In genomic region chr20:33811763-33812672, GRCh38 we compare ENCODE assay signal across 1 cellular context.
TF ChIP-seq lines count a peak whose summit lies in the region.

No MANE protein-coding gene starts in this region.

TF ChIP-seq in HepG2, 621 proteins besides CTCF, POLR2A, EP300 and RAD21 (continued from another document and continues in another):
- TF ChIP-seq KMT2A (CRISPR knock-in tag; IDR thresholded peaks at IDR 0.05) (no peak), SNAI1 (CRISPR knock-in tag; IDR thresholded peaks at IDR 0.05; ENCODE audit: borderline replicate concordance) (peak; percentile 43; the same call in 1 of the 2 replicates), RXRA (CRISPR knock-in tag; IDR thresholded peaks at IDR 0.05) (peak; percentile 44; the same call in 1 of the 2 replicates), MEF2D (CRISPR knock-in tag; IDR thresholded peaks at IDR 0.05) (no peak), NCOA1 (CRISPR knock-in tag; IDR thresholded peaks at IDR 0.05) (no peak), ZNF747 (CRISPR knock-in tag; IDR thresholded peaks at IDR 0.05; ENCODE audit: borderline replicate concordance) (peak; percentile 60; the same call in 1 of the 2 replicates), ATAD3A (CRISPR knock-in tag; IDR thresholded peaks at IDR 0.05) (no peak), NCOA2 (CRISPR knock-in tag; IDR thresholded peaks at IDR 0.05) (no peak), HES4 (CRISPR knock-in tag; IDR thresholded peaks at IDR 0.05; ENCODE audit: borderline replicate concordance) (no peak), ZNF263 (CRISPR knock-in tag; IDR thresholded peaks at IDR 0.05) (no peak), ZFP41 (CRISPR knock-in tag; IDR thresholded peaks at IDR 0.05; ENCODE audit: borderline replicate concordance) (no peak), ZNF510 (CRISPR knock-in tag; IDR thresholded peaks at IDR 0.05; ENCODE audit: low read depth) (no peak), ZNF30 (CRISPR knock-in tag; IDR thresholded peaks at IDR 0.05) (no peak), TBL1XR1 (IDR thresholded peaks at IDR 0.05; ENCODE audit: borderline replicate concordance, low read length, partially characterized antibody) (no peak), KDM2A (CRISPR knock-in tag; IDR thresholded peaks at IDR 0.05; ENCODE audit: borderline replicate concordance, low read depth) (no peak), ZNF780A (CRISPR knock-in tag; IDR thresholded peaks at IDR 0.05) (no peak), DZIP1 (CRISPR knock-in tag; IDR thresholded peaks at IDR 0.05) (no peak), ZNF264 (CRISPR knock-in tag; IDR thresholded peaks at IDR 0.05) (no peak), KDM5A (IDR thresholded peaks at IDR 0.05; ENCODE audit: borderline replicate concordance, low read length) (0 out of 2 replicates have a peak, but pooled peaks have one; percentile 14), ZNF230 (CRISPR knock-in tag; IDR thresholded peaks at IDR 0.05) (no peak), SNAPC2 (CRISPR knock-in tag; IDR thresholded peaks at IDR 0.05) (no peak; the same call in 1 of the 2 replicates), CHD4 (IDR thresholded peaks at IDR 0.05; ENCODE audit: borderline replicate concordance, low read length) (no peak), IRF1 (CRISPR knock-in tag; IDR thresholded peaks at IDR 0.05; ENCODE audit: low read depth) (no peak), ZNF547 (CRISPR knock-in tag; IDR thresholded peaks at IDR 0.05) (no peak; the same call in 1 of the 2 replicates), ZNF512 (CRISPR knock-in tag; IDR thresholded peaks at IDR 0.05) (no peak), ZNF34 (CRISPR knock-in tag; IDR thresholded peaks at IDR 0.05; ENCODE audit: borderline replicate concordance) (no peak), CCDC6 (CRISPR knock-in tag; IDR thresholded peaks at IDR 0.05) (no peak), ZNF232 (CRISPR knock-in tag; IDR thresholded peaks at IDR 0.05; ENCODE audit: borderline replicate concordance) (0 out of 2 replicates have a peak, but pooled peaks have one; percentile 24), ZNF101 (CRISPR knock-in tag; IDR thresholded peaks at IDR 0.05; ENCODE audit: borderline replicate concordance, low read depth) (no peak), SP5 (CRISPR knock-in tag; IDR thresholded peaks at IDR 0.05; ENCODE audit: borderline replicate concordance, low read depth) (no peak)
- TF ChIP-seq, protein P1, sequence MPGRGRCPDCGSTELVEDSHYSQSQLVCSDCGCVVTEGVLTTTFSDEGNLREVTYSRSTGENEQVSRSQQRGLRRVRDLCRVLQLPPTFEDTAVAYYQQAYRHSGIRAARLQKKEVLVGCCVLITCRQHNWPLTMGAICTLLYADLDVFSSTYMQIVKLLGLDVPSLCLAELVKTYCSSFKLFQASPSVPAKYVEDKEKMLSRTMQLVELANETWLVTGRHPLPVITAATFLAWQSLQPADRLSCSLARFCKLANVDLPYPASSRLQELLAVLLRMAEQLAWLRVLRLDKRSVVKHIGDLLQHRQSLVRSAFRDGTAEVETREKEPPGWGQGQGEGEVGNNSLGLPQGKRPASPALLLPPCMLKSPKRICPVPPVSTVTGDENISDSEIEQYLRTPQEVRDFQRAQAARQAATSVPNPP (CRISPR knock-in tag; IDR thresholded peaks at IDR 0.05) = no peak
- TF ChIP-seq, protein P2, sequence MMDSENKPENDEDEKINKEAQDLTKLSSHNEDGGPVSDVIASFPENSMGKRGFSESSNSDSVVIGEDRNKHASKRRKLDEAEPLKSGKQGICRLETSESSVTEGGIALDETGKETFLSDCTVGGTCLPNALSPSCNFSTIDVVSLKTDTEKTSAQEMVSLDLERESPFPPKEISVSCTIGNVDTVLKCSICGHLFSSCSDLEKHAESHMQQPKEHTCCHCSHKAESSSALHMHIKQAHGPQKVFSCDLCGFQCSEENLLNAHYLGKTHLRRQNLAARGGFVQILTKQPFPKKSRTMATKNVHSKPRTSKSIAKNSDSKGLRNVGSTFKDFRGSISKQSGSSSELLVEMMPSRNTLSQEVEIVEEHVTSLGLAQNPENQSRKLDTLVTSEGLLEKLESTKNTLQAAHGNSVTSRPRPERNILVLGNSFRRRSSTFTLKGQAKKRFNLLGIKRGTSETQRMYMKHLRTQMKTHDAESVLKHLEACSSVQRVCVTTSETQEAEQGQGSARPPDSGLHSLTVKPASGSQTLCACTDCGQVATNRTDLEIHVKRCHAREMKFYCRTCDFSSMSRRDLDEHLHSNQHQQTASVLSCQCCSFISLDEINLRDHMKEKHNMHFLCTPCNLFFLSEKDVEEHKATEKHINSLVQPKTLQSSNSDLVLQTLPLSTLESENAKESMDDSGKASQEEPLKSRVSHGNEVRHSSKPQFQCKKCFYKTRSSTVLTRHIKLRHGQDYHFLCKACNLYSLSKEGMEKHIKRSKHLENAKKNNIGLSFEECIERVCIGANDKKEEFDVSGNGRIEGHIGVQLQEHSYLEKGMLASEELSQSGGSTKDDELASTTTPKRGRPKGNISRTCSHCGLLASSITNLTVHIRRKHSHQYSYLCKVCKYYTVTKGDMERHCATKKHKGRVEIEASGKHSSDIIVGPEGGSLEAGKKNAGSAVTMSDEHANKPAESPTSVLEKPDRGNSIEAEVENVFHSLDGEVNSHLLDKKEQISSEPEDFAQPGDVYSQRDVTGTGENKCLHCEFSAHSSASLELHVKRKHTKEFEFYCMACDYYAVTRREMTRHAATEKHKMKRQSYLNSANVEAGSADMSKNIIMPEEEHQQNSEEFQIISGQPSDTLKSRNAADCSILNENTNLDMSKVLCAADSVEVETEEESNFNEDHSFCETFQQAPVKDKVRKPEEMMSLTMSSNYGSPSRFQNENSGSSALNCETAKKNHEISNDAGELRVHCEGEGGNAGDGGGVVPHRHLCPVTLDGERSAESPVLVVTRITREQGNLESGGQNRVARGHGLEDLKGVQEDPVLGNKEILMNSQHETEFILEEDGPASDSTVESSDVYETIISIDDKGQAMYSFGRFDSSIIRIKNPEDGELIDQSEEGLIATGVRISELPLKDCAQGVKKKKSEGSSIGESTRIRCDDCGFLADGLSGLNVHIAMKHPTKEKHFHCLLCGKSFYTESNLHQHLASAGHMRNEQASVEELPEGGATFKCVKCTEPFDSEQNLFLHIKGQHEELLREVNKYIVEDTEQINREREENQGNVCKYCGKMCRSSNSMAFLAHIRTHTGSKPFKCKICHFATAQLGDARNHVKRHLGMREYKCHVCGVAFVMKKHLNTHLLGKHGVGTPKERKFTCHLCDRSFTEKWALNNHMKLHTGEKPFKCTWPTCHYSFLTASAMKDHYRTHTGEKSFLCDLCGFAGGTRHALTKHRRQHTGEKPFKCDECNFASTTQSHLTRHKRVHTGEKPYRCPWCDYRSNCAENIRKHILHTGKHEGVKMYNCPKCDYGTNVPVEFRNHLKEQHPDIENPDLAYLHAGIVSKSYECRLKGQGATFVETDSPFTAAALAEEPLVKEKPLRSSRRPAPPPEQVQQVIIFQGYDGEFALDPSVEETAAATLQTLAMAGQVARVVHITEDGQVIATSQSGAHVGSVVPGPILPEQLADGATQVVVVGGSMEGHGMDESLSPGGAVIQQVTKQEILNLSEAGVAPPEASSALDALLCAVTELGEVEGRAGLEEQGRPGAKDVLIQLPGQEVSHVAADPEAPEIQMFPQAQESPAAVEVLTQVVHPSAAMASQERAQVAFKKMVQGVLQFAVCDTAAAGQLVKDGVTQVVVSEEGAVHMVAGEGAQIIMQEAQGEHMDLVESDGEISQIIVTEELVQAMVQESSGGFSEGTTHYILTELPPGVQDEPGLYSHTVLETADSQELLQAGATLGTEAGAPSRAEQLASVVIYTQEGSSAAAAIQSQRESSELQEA (CRISPR knock-in tag; IDR thresholded peaks at IDR 0.05; ENCODE audit: not compliant biosample characterization) = no peak
- TF ChIP-seq, protein P3, sequence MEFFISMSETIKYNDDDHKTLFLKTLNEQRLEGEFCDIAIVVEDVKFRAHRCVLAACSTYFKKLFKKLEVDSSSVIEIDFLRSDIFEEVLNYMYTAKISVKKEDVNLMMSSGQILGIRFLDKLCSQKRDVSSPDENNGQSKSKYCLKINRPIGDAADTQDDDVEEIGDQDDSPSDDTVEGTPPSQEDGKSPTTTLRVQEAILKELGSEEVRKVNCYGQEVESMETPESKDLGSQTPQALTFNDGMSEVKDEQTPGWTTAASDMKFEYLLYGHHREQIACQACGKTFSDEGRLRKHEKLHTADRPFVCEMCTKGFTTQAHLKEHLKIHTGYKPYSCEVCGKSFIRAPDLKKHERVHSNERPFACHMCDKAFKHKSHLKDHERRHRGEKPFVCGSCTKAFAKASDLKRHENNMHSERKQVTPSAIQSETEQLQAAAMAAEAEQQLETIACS (CRISPR knock-in tag; IDR thresholded peaks at IDR 0.05) = no peak
- TF ChIP-seq, protein P4, sequence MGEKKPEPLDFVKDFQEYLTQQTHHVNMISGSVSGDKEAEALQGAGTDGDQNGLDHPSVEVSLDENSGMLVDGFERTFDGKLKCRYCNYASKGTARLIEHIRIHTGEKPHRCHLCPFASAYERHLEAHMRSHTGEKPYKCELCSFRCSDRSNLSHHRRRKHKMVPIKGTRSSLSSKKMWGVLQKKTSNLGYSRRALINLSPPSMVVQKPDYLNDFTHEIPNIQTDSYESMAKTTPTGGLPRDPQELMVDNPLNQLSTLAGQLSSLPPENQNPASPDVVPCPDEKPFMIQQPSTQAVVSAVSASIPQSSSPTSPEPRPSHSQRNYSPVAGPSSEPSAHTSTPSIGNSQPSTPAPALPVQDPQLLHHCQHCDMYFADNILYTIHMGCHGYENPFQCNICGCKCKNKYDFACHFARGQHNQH (CRISPR knock-in tag; IDR thresholded peaks at IDR 0.05) = no peak; the same call in 1 of the 2 replicates
- TF ChIP-seq, protein P5, sequence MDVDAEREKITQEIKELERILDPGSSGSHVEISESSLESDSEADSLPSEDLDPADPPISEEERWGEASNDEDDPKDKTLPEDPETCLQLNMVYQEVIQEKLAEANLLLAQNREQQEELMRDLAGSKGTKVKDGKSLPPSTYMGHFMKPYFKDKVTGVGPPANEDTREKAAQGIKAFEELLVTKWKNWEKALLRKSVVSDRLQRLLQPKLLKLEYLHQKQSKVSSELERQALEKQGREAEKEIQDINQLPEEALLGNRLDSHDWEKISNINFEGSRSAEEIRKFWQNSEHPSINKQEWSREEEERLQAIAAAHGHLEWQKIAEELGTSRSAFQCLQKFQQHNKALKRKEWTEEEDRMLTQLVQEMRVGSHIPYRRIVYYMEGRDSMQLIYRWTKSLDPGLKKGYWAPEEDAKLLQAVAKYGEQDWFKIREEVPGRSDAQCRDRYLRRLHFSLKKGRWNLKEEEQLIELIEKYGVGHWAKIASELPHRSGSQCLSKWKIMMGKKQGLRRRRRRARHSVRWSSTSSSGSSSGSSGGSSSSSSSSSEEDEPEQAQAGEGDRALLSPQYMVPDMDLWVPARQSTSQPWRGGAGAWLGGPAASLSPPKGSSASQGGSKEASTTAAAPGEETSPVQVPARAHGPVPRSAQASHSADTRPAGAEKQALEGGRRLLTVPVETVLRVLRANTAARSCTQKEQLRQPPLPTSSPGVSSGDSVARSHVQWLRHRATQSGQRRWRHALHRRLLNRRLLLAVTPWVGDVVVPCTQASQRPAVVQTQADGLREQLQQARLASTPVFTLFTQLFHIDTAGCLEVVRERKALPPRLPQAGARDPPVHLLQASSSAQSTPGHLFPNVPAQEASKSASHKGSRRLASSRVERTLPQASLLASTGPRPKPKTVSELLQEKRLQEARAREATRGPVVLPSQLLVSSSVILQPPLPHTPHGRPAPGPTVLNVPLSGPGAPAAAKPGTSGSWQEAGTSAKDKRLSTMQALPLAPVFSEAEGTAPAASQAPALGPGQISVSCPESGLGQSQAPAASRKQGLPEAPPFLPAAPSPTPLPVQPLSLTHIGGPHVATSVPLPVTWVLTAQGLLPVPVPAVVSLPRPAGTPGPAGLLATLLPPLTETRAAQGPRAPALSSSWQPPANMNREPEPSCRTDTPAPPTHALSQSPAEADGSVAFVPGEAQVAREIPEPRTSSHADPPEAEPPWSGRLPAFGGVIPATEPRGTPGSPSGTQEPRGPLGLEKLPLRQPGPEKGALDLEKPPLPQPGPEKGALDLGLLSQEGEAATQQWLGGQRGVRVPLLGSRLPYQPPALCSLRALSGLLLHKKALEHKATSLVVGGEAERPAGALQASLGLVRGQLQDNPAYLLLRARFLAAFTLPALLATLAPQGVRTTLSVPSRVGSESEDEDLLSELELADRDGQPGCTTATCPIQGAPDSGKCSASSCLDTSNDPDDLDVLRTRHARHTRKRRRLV (CRISPR knock-in tag; IDR thresholded peaks at IDR 0.05) = 0 out of 2 replicates have a peak, but pooled peaks have one; percentile 32
